Comparison of ENCODE assay signal across 9 cellular contexts in the genomic region with DNA sequence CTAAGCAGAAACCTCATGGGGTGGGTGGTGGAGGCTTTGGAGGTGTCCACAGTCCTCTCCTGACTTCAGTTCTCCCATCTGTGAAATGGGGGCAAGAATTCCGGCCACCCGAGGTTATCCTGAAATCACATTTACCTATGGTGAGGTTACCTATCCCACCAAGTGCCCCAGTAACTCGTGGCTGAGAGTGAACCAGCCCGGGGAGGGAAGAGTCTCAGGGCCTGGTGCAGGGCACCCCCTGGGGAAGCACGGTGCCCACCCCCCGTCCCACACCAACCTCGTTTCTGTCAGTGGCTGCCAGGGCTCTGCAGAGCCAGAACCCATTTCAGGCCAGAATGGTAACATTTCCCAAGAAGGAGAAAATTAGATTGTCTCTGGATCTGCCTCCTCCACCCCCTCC.
"Had no signal": no experiment of that assay in that cellular context is flagged by ENCODE, and none has a peak within 500 bp of the region (broad histone marks: within the 10 kb centered on the region; RNA-seq: fewer than 3 reads in every experiment).

No MANE protein-coding gene starts in this region.

- H3K4me3 ChIP-seq: GM23248, GM23338, HAP-1 had no signal

- H3K27ac ChIP-seq: GM23248 had no signal

- H3K9me3 ChIP-seq: HAP-1 had no signal

- ATAC-seq: GM23338, HCT116 had no signal

- DNase-seq: GM23248, GOT3, H7, H9, HCEC 1CT, HFFc6 had no signal

- H3K4me2 ChIP-seq: GM23338 had no signal

- H2AFZ ChIP-seq: GM23248, GM23338 had no signal

- H3K4me1 ChIP-seq: HAP-1 had no signal

- H3K36me3 ChIP-seq: HAP-1 had no signal
